Comparison of ENCODE assay signal across 2 cellular contexts in genomic region chr1:159712080-159712479, GRCh38.
TF ChIP-seq lines count a peak whose summit lies in the region.

No MANE protein-coding gene starts in this region.

TF ChIP-seq in IMR-90, 13 proteins besides CTCF, POLR2A, EP300 and RAD21:
- TF ChIP-seq FOS (IDR thresholded peaks at IDR 0.05; ENCODE audit: low read depth, low read length) (no peak), RFX5 (IDR thresholded peaks at IDR 0.05; ENCODE audit: low read depth, low read length) (no peak), MXI1 (IDR thresholded peaks at IDR 0.05; ENCODE audit: borderline replicate concordance, low read depth, low read length) (no peak), MAZ (IDR thresholded peaks at IDR 0.05; ENCODE audit: borderline replicate concordance, low read depth, low read length) (no peak), NFE2L2 (IDR thresholded peaks at IDR 0.05; ENCODE audit: low read depth, low read length) (no peak), CHD1 (IDR thresholded peaks at IDR 0.05; ENCODE audit: low read depth, low read length) (no peak), USF2 (IDR thresholded peaks at IDR 0.05; ENCODE audit: low read depth, low read length) (no peak), CEBPB (IDR thresholded peaks at IDR 0.05; ENCODE audit: low read depth, low read length) (no peak), SMC3 (IDR thresholded peaks at IDR 0.05; ENCODE audit: low read depth, low read length) (no peak), MAFK (IDR thresholded peaks at IDR 0.05; ENCODE audit: low read depth, low read length) (no peak), RCOR1 (IDR thresholded peaks at IDR 0.05; ENCODE audit: insufficient replicate concordance, low read length) (no peak)

TF ChIP-seq in liver, 16 proteins besides CTCF, POLR2A, EP300 and RAD21 (continued from another document):
- TF ChIP-seq SP1 (IDR thresholded peaks at IDR 0.05) (peak; percentile 92), ATF3 (IDR thresholded peaks at IDR 0.05) (peak; percentile 60), ZBTB33 (IDR thresholded peaks at IDR 0.05) (peak; percentile 77), FOXA2 (IDR thresholded peaks at IDR 0.05) (peak; percentile 69), YY1 (IDR thresholded peaks at IDR 0.05) (no peak), NR2F2 (IDR thresholded peaks at IDR 0.05) (peak; percentile 71), JUND (IDR thresholded peaks at IDR 0.05) (peak; percentile 58 to 79), EGR1 (IDR thresholded peaks at IDR 0.05; ENCODE audit: low read depth in 2 of 2) (peak; percentile 13 to 58), MAX (IDR thresholded peaks at IDR 0.05) (peak; percentile 93), GABPA (IDR thresholded peaks at IDR 0.05 in 1 of 2, conservative IDR thresholded peaks at IDR 0.05 in 1 of 2) (peak in 1 of 2 donors; percentile 1), FOXA1 (IDR thresholded peaks at IDR 0.05) (peak; percentile 64), RXRA (IDR thresholded peaks at IDR 0.05) (peak; percentile 83 to 84), REST (IDR thresholded peaks at IDR 0.05) (no peak), HNF4G (IDR thresholded peaks at IDR 0.05) (peak; percentile 91), TAF1 (conservative IDR thresholded peaks at IDR 0.05) (no peak)
